ENCODE assay signal across 11 cellular contexts in the genomic region with DNA sequence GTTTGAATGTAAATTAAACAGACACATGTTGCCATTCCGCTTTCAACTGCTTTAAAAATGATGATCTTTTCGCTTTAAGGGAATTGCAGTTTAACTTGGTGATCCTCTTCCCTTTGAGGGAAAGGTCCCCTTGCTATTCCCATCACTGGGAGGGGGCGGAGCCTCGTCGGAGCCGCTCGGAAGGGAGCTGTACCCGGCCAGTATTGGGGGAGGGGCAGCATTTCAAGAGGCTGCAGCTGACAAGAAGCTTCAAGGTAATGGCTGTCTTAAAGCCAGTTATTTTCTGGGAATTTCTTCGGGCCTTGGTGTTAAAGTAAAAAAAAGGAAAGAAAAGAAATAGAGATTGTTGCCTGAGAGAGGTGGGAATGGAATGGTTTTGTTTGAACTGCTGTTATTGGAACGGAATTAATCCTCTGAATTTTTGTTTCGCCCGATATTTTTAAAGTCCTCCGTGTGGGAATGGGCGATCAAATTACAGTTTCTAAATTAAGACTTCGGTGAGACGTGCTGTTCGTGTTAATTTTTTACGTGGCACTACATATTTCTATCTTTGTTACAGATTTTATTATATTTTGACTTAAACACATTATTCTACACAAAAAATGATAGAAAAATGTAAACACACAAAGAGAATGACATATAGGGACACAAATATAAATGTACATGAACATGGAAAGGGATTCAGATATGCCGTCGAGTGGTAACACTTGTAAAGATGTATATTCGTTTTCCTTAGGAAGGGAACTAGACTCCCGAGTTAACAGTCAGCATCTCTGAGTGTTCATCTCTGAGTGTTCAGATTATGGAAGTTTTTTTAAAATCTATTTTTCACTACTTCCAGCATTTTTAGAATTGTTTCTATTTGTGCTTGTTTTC. TPM values are rescaled to one million over a fixed set of nuclear protein-coding genes. Genes with fewer than 3 reads are reported as not detected.
DNase-seq lines count a peak whose midpoint lies in the region; ATAC-seq and TF ChIP-seq lines count a peak whose summit lies in the region.
"Had no signal": no experiment of that assay in that cellular context is flagged by ENCODE, and none has a peak within 500 bp of the region (broad histone marks: within the 10 kb centered on the region; RNA-seq: fewer than 3 reads in every experiment).

No MANE protein-coding gene starts in this region.

- H3K9ac ChIP-seq in HUES64 (ENCODE audit: low read depth, low read length) (peak overlapping the region; percentile 21; the same call in 1 of the 2 replicates), iPS-18a (ENCODE audit: low read length) (peak overlapping the region; percentile 41)
- H3K9ac ChIP-seq: KMS-11 had no signal

- H3K9me3 Mint-ChIP-seq in brain, result peaks cover 0 to 4% (median 0%) of the 10 kb centered on the region in 5 experiments

- WGBS in HUES64, result 80% methylated on average over 18 of the region's 22 CpGs

- peak overlapping the region; percentile 6 to 90 (median 87) for H3K27ac Mint-ChIP-seq in brain
- H3K27ac Mint-ChIP-seq: activated T-helper 1 cell treated with anti-CD3 and anti-CD28 coated beads, Interleukin-12 subunit alpha, Interleukin-12 subunit beta, Interleukin-2, Interleukin-4 antibody, amounts not matched to agents 30 ng/mL and 10 ng/mL and 1 ng/mL, durations not matched to agents 14 hours and 24 hours and 36 hours had no signal

- H3K27me3 ChIP-seq in HUES64 (ENCODE audit: insufficient read depth, low read length), result no peaks in the 10 kb centered on the region
- H3K27me3 ChIP-seq in iPS-18a (ENCODE audit: control insufficient read depth, insufficient read depth, low read length), result no peaks in the 10 kb centered on the region

- peaks cover 24% of the 10 kb centered on the region for H3K4me1 Mint-ChIP-seq in brain

- ATAC-seq in HG03139 (IDR thresholded peaks at IDR 0.05; ENCODE audit: unreplicated experiment) (no peak), GM18907 (IDR thresholded peaks at IDR 0.05; ENCODE audit: unreplicated experiment) (no peak), HG03175 (IDR thresholded peaks at IDR 0.05; ENCODE audit: unreplicated experiment) (no peak)
- ATAC-seq: foreskin keratinocyte had no signal

- peak; percentile 5 for DNase-seq in retinal pigment epithelial cell (ENCODE audit: low read depth)
- no peak for DNase-seq in NOMO-1 (lab: John Stamatoyannopoulos, UW; ENCODE audit: unreplicated experiment in 2 of 2)

- peak overlapping the region; percentile 86 to 90 (median 87) for H3K4me3 Mint-ChIP-seq in brain
- H3K4me3 Mint-ChIP-seq: activated T-helper 1 cell treated with anti-CD3 and anti-CD28 coated beads, Interleukin-12 subunit alpha, Interleukin-12 subunit beta, Interleukin-2, Interleukin-4 antibody, amounts not matched to agents 30 ng/mL and 10 ng/mL and 1 ng/mL, durations not matched to agents 14 hours and 24 hours and 36 hours had no signal

- H3K4me3 ChIP-seq in HUES64 (ENCODE audit: low read length), result peak overlapping the region; percentile 52
- peak overlapping the region; percentile 65 for H3K4me3 ChIP-seq in iPS-18a (ENCODE audit: low read length)
- peak overlapping the region; percentile 53 for H3K4me3 ChIP-seq in retinal pigment epithelial cell (ENCODE audit: low read length)

- H3K36me3 ChIP-seq in HUES64 (ENCODE audit: insufficient read depth, low read length) (no peaks in the 10 kb centered on the region), iPS-18a (ENCODE audit: control insufficient read depth, low read depth, low read length) (no peaks in the 10 kb centered on the region)

- H3K27ac ChIP-seq in HUES64 (ENCODE audit: low read depth, low read length) (no peak overlapping the region), iPS-18a (ENCODE audit: low read length) (no peak overlapping the region)
- H3K27ac ChIP-seq: foreskin keratinocyte, KMS-11 had no signal

- H3K4me1 ChIP-seq in HUES64 (ENCODE audit: insufficient read depth, low read length) (peaks cover 4% of the 10 kb centered on the region; the same call in 1 of the 2 replicates), iPS-18a (ENCODE audit: control insufficient read depth, low read depth, low read length) (peaks cover 10% of the 10 kb centered on the region)
- H3K4me1 ChIP-seq: foreskin keratinocyte had no signal

- H3K27me3 Mint-ChIP-seq in brain, result no peaks in the 10 kb centered on the region

- H3K9me3 ChIP-seq in HUES64 (ENCODE audit: insufficient read depth, low read depth, low read length) (no peaks in the 10 kb centered on the region), iPS-18a (ENCODE audit: control insufficient read depth, low read depth, low read length) (no peaks in the 10 kb centered on the region)

- TF ChIP-seq CTCF in brain (conservative IDR thresholded peaks at IDR 0.05), result no peak
- TF ChIP-seq CTCF in retinal pigment epithelial cell (conservative IDR thresholded peaks at IDR 0.05; ENCODE audit: low read depth, low read length), result no peak

- H3K36me3 Mint-ChIP-seq in brain, result no peaks in the 10 kb centered on the region

RNA-seq across cellular contexts. Expression of gene PWWP3B, which starts 9.2 kb away (rescaled TPM):
- polyA plus RNA-seq in HUES64 (2013, experiment 1 of 2), result 1.4 TPM
- polyA plus RNA-seq in HUES64 (2013, experiment 2 of 2), result 2.3 TPM
- 0.76 TPM for polyA plus RNA-seq in brain (ENCODE audit: insufficient read depth, low read depth, low replicate concordance)
- polyA plus RNA-seq: foreskin keratinocyte had no signal
